Comparison of ENCODE assay signal across 35 cellular contexts in the genomic region with DNA sequence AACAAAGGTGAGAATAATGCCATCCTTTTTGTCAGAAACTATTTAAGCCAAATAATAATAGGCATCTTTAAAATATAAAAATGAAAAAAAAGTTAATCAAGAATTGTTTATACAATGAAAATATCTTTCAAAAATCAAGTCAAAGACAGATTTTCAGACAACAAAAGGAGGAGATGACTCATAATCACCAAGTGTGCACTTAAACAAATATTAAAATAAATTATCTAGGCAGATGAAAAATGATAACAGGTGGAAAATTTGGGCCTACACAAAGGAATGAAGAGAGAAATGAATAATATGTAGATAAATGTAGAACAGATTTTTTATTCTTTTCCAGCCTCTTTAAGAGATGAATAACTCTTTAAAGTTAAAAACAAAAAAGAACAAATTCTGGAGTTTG.
"Had no signal": no experiment of that assay in that cellular context is flagged by ENCODE, and none has a peak within 500 bp of the region (broad histone marks: within the 10 kb centered on the region; RNA-seq: fewer than 3 reads in every experiment).

No MANE protein-coding gene starts in this region.

- H3K4me3 ChIP-seq: ascending aorta, cardiac muscle cell, Peyer's patch, SJSA1 had no signal

- FAIRE-seq: TTC549 had no signal

- H3K27me3 Mint-ChIP-seq: activated CD4-positive, alpha-beta memory T cell treated with anti-CD3 and anti-CD28 coated beads, Interleukin-2, amount 10 ng/mL, durations not matched to agents 7 days and 5 days; activated CD8-positive, alpha-beta memory T cell treated with anti-CD3 and anti-CD28 coated beads, Interleukin-2, amount 10 ng/mL, durations not matched to agents 7 days and 5 days; activated naive CD8-positive, alpha-beta T cell; central memory CD8-positive, alpha-beta T cell had no signal

- H3K27ac ChIP-seq: ascending aorta, cardiac muscle cell, Peyer's patch, SJSA1 had no signal

- DNase-seq: activated CD4-positive, alpha-beta memory T cell treated with anti-CD3 and anti-CD28 coated beads, Interleukin-2, amount 10 ng/mL, durations not matched to agents 7 days and 5 days; activated CD4-positive, alpha-beta T cell treated with anti-CD3 and anti-CD28 coated beads for 48 hours; activated CD8-positive, alpha-beta memory T cell treated with anti-CD3 and anti-CD28 coated beads for 24 hours; activated CD8-positive, alpha-beta memory T cell treated with anti-CD3 and anti-CD28 coated beads, Interleukin-2, amount 10 ng/mL, durations not matched to agents 7 days and 5 days; activated CD8-positive, alpha-beta memory T cell treated with anti-CD3 and anti-CD28 coated beads, Interleukin-2, amount 50 U/mL, for 48 hours; activated gamma-delta T cell; activated naive CD4-positive, alpha-beta T cell treated with Interleukin-2 at 50 U/mL for 16 hours; amygdala; Karpas-422; KBM-7; MM.1S; MV-4-11; NCI-H1092; NCI-H1436 treated with DMSO at 0.1 percent for 48 hours; NCI-H1694 treated with DMSO at 0.1 percent for 48 hours; NCI-H2029; NCI-H345; NCI-H524 treated with DMSO at 0.1 percent for 48 hours; NCI-H748 treated with DMSO at 0.1 percent for 48 hours; NK-92 treated with Interleukin-12 subunit alpha and Interleukin-12 subunit beta, amount 100 ng/mL, for 24 hours; PC-3; Peyer's patch; RPMI8226; SHP77 treated with DMSO at 0.1 percent for 48 hours; SK-N-SH had no signal

- H3K27ac Mint-ChIP-seq: activated CD4-positive, alpha-beta memory T cell treated with anti-CD3 and anti-CD28 coated beads, Interleukin-2, amount 10 ng/mL, durations not matched to agents 7 days and 5 days; activated CD8-positive, alpha-beta memory T cell treated with anti-CD3 and anti-CD28 coated beads, Interleukin-2, amount 10 ng/mL, durations not matched to agents 7 days and 5 days; activated naive CD8-positive, alpha-beta T cell; activated T-helper 2 cell treated with anti-CD3 and anti-CD28 coated beads, Interferon-gamma antibody, Interleukin-2, Interleukin-4, amounts not matched to agents 10 μg/mL and 5 μg/mL and 100 μg/mL, durations not matched to agents 14 hours and 24 hours and 36 hours; T-helper 1 cell treated with Interleukin-12 subunit alpha and Interleukin-12 subunit beta and Interleukin-4 antibody, amounts not matched to agents 30 μg/mL and 1 μg/mL, for 36 hours; T-helper 2 cell treated with Interferon-gamma antibody and Interleukin-4, amounts not matched to agents 5 μg/mL and 100 μg/mL, for 36 hours had no signal

- H3K4me1 Mint-ChIP-seq: activated CD4-positive, alpha-beta memory T cell treated with anti-CD3 and anti-CD28 coated beads, Interleukin-2, amount 10 ng/mL, durations not matched to agents 7 days and 5 days; activated CD8-positive, alpha-beta memory T cell treated with anti-CD3 and anti-CD28 coated beads, Interleukin-2, amount 10 ng/mL, durations not matched to agents 7 days and 5 days had no signal

- H3K27me3 ChIP-seq: ascending aorta, cardiac muscle cell, Peyer's patch, SJSA1 had no signal

- H3K9ac ChIP-seq: SK-N-SH had no signal

- ATAC-seq: activated CD4-positive, CD25-positive, alpha-beta regulatory T cell treated with anti-CD3 and anti-CD28 coated beads, Interleukin-2, amount 50 U/mL, for 24 hours; activated CD8-positive, alpha-beta memory T cell treated with anti-CD3 and anti-CD28 coated beads, Interleukin-2, amount 10 ng/mL, durations not matched to agents 7 days and 5 days; PC-3 had no signal

- H3K4me1 ChIP-seq: ascending aorta, Peyer's patch, SJSA1 had no signal

- H3K4me2 ChIP-seq: SK-N-SH had no signal

- H3K9me3 ChIP-seq: ascending aorta, Peyer's patch, SJSA1, SK-N-SH had no signal

- H3K4me3 Mint-ChIP-seq: activated CD4-positive, alpha-beta memory T cell treated with anti-CD3 and anti-CD28 coated beads, Interleukin-2, amount 10 ng/mL, durations not matched to agents 7 days and 5 days; activated CD8-positive, alpha-beta memory T cell treated with anti-CD3 and anti-CD28 coated beads, Interleukin-2, amount 10 ng/mL, durations not matched to agents 7 days and 5 days; activated naive CD8-positive, alpha-beta T cell; central memory CD8-positive, alpha-beta T cell; T-helper 1 cell treated with Interleukin-12 subunit alpha and Interleukin-12 subunit beta and Interleukin-4 antibody, amounts not matched to agents 30 μg/mL and 1 μg/mL, for 36 hours; T-helper 2 cell treated with Interferon-gamma antibody and Interleukin-4, amounts not matched to agents 5 μg/mL and 100 μg/mL, for 36 hours had no signal

- H3K36me3 ChIP-seq: ascending aorta, cardiac muscle cell, Peyer's patch, SJSA1 had no signal
